In genomic region chr3:164418426-164418825, GRCh38 we compare ENCODE assay signal across 1 cellular context.
TF ChIP-seq lines count a peak whose summit lies in the region.

No MANE protein-coding gene starts in this region.

TF ChIP-seq in GM23338, 12 proteins besides CTCF, POLR2A, EP300 and RAD21 (continued from another document):
- TF ChIP-seq ZNF462 (CRISPR knock-in tag; IDR thresholded peaks at IDR 0.05) (no peak), ZNF331 (CRISPR knock-in tag; IDR thresholded peaks at IDR 0.05; ENCODE audit: low read depth) (no peak), EZH2phosphoT487 (IDR thresholded peaks at IDR 0.05; ENCODE audit: unreplicated experiment) (no peak), JUNB (IDR thresholded peaks at IDR 0.05; ENCODE audit: unreplicated experiment) (no peak), REST (IDR thresholded peaks at IDR 0.05; ENCODE audit: unreplicated experiment) (no peak)
